24 cellular contexts compared by ENCODE assay signal in genomic region chr20:61737346-61737745, GRCh38.
"Had no signal": no experiment of that assay in that cellular context is flagged by ENCODE, and none has a peak within 500 bp of the region (broad histone marks: within the 10 kb centered on the region; RNA-seq: fewer than 3 reads in every experiment).

No MANE protein-coding gene starts in this region.

- FAIRE-seq: endothelial cell of umbilical vein, islet of Langerhans had no signal

- H3K27me3 ChIP-seq: colonic mucosa, testis had no signal

- H3K4me3 ChIP-seq: colonic mucosa, esophagus muscularis mucosa, heart right ventricle, mucosa of descending colon, psoas muscle, sigmoid colon, testis, tibial artery had no signal

- H3K9me3 ChIP-seq: colonic mucosa, esophagus muscularis mucosa, heart right ventricle, mucosa of descending colon, psoas muscle, sigmoid colon, testis, tibial artery had no signal

- ATAC-seq: foreskin keratinocyte; heart right ventricle; left lobe of liver; mucosa of descending colon; natural killer cell treated with Interleukin-12 subunit alpha and Interleukin-12 subunit beta and Interleukin-15 and Interleukin-18, amount 100 ng/mL, for 72 hours; psoas muscle; right cardiac atrium; stimulated activated memory B cell treated with anti-CD40 and anti-IgM and Interleukin-4, amounts not matched to agents 10 μg/mL and 1 μg/mL and 100 μg/mL, for 72 hours; stimulated activated naive CD8-positive, alpha-beta T cell treated with anti-CD3 and anti-CD28 coated beads, Interleukin-15, Interleukin-2, amounts not matched to agents 100 U/mL and 50 U/mL, for 24 hours had no signal

- H3K27ac ChIP-seq: colonic mucosa, esophagus muscularis mucosa, foreskin keratinocyte, heart right ventricle, psoas muscle, sigmoid colon, testis, tibial artery had no signal

- H3K4me1 ChIP-seq: colonic mucosa, esophagus muscularis mucosa, foreskin keratinocyte, heart right ventricle, psoas muscle, sigmoid colon, testis, tibial artery had no signal

- DNase-seq: colonic mucosa; effector memory CD4-positive, alpha-beta T cell; foreskin keratinocyte; glutamatergic neuron; heart right ventricle; hippocampal formation; kidney glomerular epithelial cell; mesenchymal stem cell; mucosa of descending colon; naive B cell; sigmoid colon; stimulated activated CD4-positive, alpha-beta T cell treated with anti-CD3 and anti-CD28 coated beads, Interleukin-4, amount 100 ng/mL, for 4 hours; stimulated activated naive CD8-positive, alpha-beta T cell treated with anti-CD3 and anti-CD28 coated beads, Interleukin-15, Interleukin-2, amounts not matched to agents 100 U/mL and 50 U/mL, for 24 hours; substantia nigra; testis; tibial artery had no signal

- H3K36me3 ChIP-seq: colonic mucosa, esophagus muscularis mucosa, heart right ventricle, sigmoid colon, tibial artery had no signal
